ENCODE assay signal across 1 cellular context in the genomic region with DNA sequence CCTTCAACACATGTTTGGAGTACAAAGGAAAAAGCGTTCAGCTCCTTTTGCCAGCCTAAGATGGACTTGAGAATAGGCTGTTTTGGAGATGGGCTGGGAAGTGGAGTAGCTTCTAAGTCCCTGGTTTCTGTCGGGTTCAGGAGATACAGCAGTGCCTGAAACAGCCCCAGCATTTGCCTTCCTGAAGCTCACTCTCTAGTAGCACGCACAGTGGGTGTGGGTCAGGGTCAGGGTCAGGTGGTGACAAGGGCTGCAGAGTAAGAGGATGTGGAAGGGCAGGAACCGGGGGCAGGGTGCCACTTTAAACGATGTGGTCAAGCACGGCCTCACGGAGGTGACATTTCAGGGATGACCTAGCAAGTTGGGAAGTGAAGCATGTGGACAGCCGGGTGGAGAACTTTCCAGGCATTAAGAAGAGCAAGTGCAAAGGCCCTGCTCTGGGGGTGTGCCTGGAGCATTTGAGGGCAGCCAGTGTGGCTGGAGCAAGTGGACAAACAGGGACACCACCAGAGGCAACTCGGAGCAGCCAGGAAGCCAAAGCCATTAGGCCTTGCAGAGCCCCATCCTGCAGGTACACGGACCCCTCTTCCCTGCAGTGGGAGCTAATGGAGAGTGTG.
TF ChIP-seq lines count a peak whose summit lies in the region.

No MANE protein-coding gene starts in this region.

TF ChIP-seq in H1, 55 proteins besides CTCF, POLR2A, EP300 and RAD21:
- TF ChIP-seq SP4 (IDR thresholded peaks at IDR 0.05; ENCODE audit: low read length) (no peak), KDM4A (IDR thresholded peaks at IDR 0.05; ENCODE audit: low read depth, low read length, severe bottlenecking) (no peak), KDM5A (IDR thresholded peaks at IDR 0.05; ENCODE audit: low read length) (no peak), SIN3A (conservative IDR thresholded peaks at IDR 0.05 in 1 of 2, IDR thresholded peaks at IDR 0.05 in 1 of 2; ENCODE audit: low read depth in 1 of 2, low read length in 2 of 2) (no peak), SAP30 (IDR thresholded peaks at IDR 0.05; ENCODE audit: insufficient read depth, insufficient replicate concordance, low read length) (no peak)
- TF ChIP-seq, protein P1, sequence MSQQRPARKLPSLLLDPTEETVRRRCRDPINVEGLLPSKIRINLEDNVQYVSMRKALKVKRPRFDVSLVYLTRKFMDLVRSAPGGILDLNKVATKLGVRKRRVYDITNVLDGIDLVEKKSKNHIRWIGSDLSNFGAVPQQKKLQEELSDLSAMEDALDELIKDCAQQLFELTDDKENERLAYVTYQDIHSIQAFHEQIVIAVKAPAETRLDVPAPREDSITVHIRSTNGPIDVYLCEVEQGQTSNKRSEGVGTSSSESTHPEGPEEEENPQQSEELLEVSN (IDR thresholded peaks at IDR 0.05), result no peak
- TF ChIP-seq, protein P2, sequence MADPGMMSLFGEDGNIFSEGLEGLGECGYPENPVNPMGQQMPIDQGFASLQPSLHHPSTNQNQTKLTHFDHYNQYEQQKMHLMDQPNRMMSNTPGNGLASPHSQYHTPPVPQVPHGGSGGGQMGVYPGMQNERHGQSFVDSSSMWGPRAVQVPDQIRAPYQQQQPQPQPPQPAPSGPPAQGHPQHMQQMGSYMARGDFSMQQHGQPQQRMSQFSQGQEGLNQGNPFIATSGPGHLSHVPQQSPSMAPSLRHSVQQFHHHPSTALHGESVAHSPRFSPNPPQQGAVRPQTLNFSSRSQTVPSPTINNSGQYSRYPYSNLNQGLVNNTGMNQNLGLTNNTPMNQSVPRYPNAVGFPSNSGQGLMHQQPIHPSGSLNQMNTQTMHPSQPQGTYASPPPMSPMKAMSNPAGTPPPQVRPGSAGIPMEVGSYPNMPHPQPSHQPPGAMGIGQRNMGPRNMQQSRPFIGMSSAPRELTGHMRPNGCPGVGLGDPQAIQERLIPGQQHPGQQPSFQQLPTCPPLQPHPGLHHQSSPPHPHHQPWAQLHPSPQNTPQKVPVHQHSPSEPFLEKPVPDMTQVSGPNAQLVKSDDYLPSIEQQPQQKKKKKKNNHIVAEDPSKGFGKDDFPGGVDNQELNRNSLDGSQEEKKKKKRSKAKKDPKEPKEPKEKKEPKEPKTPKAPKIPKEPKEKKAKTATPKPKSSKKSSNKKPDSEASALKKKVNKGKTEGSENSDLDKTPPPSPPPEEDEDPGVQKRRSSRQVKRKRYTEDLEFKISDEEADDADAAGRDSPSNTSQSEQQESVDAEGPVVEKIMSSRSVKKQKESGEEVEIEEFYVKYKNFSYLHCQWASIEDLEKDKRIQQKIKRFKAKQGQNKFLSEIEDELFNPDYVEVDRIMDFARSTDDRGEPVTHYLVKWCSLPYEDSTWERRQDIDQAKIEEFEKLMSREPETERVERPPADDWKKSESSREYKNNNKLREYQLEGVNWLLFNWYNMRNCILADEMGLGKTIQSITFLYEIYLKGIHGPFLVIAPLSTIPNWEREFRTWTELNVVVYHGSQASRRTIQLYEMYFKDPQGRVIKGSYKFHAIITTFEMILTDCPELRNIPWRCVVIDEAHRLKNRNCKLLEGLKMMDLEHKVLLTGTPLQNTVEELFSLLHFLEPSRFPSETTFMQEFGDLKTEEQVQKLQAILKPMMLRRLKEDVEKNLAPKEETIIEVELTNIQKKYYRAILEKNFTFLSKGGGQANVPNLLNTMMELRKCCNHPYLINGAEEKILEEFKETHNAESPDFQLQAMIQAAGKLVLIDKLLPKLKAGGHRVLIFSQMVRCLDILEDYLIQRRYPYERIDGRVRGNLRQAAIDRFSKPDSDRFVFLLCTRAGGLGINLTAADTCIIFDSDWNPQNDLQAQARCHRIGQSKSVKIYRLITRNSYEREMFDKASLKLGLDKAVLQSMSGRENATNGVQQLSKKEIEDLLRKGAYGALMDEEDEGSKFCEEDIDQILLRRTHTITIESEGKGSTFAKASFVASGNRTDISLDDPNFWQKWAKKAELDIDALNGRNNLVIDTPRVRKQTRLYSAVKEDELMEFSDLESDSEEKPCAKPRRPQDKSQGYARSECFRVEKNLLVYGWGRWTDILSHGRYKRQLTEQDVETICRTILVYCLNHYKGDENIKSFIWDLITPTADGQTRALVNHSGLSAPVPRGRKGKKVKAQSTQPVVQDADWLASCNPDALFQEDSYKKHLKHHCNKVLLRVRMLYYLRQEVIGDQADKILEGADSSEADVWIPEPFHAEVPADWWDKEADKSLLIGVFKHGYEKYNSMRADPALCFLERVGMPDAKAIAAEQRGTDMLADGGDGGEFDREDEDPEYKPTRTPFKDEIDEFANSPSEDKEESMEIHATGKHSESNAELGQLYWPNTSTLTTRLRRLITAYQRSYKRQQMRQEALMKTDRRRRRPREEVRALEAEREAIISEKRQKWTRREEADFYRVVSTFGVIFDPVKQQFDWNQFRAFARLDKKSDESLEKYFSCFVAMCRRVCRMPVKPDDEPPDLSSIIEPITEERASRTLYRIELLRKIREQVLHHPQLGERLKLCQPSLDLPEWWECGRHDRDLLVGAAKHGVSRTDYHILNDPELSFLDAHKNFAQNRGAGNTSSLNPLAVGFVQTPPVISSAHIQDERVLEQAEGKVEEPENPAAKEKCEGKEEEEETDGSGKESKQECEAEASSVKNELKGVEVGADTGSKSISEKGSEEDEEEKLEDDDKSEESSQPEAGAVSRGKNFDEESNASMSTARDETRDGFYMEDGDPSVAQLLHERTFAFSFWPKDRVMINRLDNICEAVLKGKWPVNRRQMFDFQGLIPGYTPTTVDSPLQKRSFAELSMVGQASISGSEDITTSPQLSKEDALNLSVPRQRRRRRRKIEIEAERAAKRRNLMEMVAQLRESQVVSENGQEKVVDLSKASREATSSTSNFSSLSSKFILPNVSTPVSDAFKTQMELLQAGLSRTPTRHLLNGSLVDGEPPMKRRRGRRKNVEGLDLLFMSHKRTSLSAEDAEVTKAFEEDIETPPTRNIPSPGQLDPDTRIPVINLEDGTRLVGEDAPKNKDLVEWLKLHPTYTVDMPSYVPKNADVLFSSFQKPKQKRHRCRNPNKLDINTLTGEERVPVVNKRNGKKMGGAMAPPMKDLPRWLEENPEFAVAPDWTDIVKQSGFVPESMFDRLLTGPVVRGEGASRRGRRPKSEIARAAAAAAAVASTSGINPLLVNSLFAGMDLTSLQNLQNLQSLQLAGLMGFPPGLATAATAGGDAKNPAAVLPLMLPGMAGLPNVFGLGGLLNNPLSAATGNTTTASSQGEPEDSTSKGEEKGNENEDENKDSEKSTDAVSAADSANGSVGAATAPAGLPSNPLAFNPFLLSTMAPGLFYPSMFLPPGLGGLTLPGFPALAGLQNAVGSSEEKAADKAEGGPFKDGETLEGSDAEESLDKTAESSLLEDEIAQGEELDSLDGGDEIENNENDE (IDR thresholded peaks at IDR 0.05; ENCODE audit: insufficient replicate concordance, low read length), result no peak
